In the genomic region with DNA sequence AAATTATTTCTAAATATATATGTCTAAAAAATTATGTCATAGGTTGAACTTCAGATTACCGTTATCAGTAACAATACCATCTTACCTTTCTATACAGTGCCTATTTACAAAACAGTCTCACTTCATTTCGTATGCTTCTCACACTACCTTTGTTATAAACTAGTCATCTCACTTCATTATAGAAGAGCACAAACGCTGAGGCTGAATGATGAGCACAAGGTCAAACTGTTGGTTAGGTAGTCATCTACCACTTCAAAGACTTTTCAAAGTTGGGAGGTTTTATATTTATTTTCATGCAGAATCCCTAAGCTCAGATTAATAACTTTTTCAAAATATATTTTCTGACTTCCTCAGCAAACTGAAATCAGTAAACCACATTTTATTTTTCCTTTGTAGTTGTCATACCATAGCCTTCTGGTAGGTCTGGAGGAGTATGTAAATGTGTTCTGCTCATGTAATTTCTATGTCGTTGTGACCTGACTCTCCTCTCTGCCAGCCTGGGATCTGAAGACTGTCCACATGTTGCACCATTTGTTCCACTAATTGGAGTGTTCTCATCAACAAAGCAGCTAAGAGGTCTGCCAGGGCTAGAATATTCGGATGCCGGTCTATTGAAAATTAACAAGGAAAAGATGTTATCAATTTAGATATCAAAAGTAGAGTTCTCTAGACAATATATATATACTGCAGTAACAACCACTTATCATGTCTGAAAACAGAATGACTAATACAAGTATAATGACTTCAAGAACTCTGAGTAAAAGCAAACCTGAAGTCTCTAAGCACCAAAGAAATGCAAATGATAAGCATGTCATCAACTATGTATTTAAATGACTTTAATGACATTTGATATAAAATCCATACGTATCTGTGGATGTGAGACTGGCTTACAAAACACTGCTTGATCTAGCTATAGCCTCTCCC, we compare ENCODE assay signal across 12 cellular contexts.
DNase-seq lines count a peak whose midpoint lies in the region; ATAC-seq and TF ChIP-seq lines count a peak whose summit lies in the region.
"Had no signal": no experiment of that assay in that cellular context is flagged by ENCODE, and none has a peak within 500 bp of the region (broad histone marks: within the 10 kb centered on the region; RNA-seq: fewer than 3 reads in every experiment).

No MANE protein-coding gene starts in this region.

- POLR2A ChIA-PET in WTC11 (lab: Charles Lee) = no interaction called here

- CTCF ChIA-PET in WTC11 (lab: Charles Lee) = no interaction called here

- DNase-seq in AG10803 (ENCODE audit: low read depth) (peak; percentile 65), G401 (ENCODE audit: low spot score) (peak; percentile 50), WTC11 (ENCODE audit: low spot score) (no peak), fibroblast of mammary gland (ENCODE audit: low read depth) (peak; percentile 11), NCI-H2227 (lab: John Stamatoyannopoulos, UW; ENCODE audit: unreplicated experiment) (no peak), RKO (ENCODE audit: low spot score) (no peak), AG08396 (ENCODE audit: low spot score) (no peak)
- DNase-seq: body of pancreas, Caco-2, H7, NCI-H2029 treated with DMSO at 0.1 percent for 48 hours had no signal

- H3K4me3 Mint-ChIP-seq in WTC11 = no peak overlapping the region

- peak overlapping the region; percentile 54 for H3K27ac Mint-ChIP-seq in WTC11

- H3K4me3 ChIP-seq in AG10803 (ENCODE audit: low read length) (no peak overlapping the region), fibroblast of mammary gland (ENCODE audit: control insufficient read depth, low read depth, low read length) (no peak overlapping the region)
- H3K4me3 ChIP-seq: body of pancreas had no signal

- TF ChIP-seq CTCF in AG10803 (conservative IDR thresholded peaks at IDR 0.05; ENCODE audit: low read length) (no peak), WTC11 (IDR thresholded peaks at IDR 0.05) (no peak), fibroblast of mammary gland (conservative IDR thresholded peaks at IDR 0.05; ENCODE audit: control insufficient read depth, insufficient read depth, low read depth, low read length) (no peak)

- ATAC-seq in WTC11 (no peak), GM18520 (IDR thresholded peaks at IDR 0.05; ENCODE audit: unreplicated experiment) (no peak)
- ATAC-seq: body of pancreas had no signal

- no peaks in the 10 kb centered on the region for H3K9me3 Mint-ChIP-seq in WTC11

- peaks cover 10% of the 10 kb centered on the region for H3K4me1 Mint-ChIP-seq in WTC11

- in situ Hi-C loops in G401 (cut with HindIII; ENCODE audit: low sequenced_read_pairs) = no loop called here

- peaks cover 24% of the 10 kb centered on the region for H3K36me3 Mint-ChIP-seq in WTC11

- H3K27me3 Mint-ChIP-seq in WTC11 (ENCODE audit: low read depth) = no peaks in the 10 kb centered on the region

TF ChIP-seq in WTC11, 78 proteins besides CTCF, POLR2A, EP300 and RAD21:
- TF ChIP-seq KAT7 (CRISPR knock-in tag; IDR thresholded peaks at IDR 0.05; ENCODE audit: borderline replicate concordance) (no peak), RELA (CRISPR knock-in tag; IDR thresholded peaks at IDR 0.05; ENCODE audit: borderline replicate concordance) (no peak), ELF4 (CRISPR knock-in tag; IDR thresholded peaks at IDR 0.05; ENCODE audit: low read depth) (no peak), ZNF219 (CRISPR knock-in tag; IDR thresholded peaks at IDR 0.05; ENCODE audit: borderline replicate concordance) (no peak), ZNF671 (CRISPR knock-in tag; IDR thresholded peaks at IDR 0.05) (no peak), SOX15 (CRISPR knock-in tag; IDR thresholded peaks at IDR 0.05) (no peak)
- TF ChIP-seq, protein P1, sequence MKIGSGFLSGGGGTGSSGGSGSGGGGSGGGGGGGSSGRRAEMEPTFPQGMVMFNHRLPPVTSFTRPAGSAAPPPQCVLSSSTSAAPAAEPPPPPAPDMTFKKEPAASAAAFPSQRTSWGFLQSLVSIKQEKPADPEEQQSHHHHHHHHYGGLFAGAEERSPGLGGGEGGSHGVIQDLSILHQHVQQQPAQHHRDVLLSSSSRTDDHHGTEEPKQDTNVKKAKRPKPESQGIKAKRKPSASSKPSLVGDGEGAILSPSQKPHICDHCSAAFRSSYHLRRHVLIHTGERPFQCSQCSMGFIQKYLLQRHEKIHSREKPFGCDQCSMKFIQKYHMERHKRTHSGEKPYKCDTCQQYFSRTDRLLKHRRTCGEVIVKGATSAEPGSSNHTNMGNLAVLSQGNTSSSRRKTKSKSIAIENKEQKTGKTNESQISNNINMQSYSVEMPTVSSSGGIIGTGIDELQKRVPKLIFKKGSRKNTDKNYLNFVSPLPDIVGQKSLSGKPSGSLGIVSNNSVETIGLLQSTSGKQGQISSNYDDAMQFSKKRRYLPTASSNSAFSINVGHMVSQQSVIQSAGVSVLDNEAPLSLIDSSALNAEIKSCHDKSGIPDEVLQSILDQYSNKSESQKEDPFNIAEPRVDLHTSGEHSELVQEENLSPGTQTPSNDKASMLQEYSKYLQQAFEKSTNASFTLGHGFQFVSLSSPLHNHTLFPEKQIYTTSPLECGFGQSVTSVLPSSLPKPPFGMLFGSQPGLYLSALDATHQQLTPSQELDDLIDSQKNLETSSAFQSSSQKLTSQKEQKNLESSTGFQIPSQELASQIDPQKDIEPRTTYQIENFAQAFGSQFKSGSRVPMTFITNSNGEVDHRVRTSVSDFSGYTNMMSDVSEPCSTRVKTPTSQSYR (CRISPR knock-in tag; IDR thresholded peaks at IDR 0.05) = no peak
- TF ChIP-seq, protein P2, sequence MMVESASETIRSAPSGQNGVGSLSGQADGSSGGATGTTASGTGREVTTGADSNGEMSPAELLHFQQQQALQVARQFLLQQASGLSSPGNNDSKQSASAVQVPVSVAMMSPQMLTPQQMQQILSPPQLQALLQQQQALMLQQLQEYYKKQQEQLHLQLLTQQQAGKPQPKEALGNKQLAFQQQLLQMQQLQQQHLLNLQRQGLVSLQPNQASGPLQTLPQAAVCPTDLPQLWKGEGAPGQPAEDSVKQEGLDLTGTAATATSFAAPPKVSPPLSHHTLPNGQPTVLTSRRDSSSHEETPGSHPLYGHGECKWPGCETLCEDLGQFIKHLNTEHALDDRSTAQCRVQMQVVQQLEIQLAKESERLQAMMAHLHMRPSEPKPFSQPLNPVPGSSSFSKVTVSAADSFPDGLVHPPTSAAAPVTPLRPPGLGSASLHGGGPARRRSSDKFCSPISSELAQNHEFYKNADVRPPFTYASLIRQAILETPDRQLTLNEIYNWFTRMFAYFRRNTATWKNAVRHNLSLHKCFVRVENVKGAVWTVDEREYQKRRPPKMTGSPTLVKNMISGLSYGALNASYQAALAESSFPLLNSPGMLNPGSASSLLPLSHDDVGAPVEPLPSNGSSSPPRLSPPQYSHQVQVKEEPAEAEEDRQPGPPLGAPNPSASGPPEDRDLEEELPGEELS (CRISPR knock-in tag; IDR thresholded peaks at IDR 0.05) = no peak

Comparison
In these comparisons a context has a peak if more than half of its experiments do, and no peak if none do; other contexts are left out.
1. DNase-seq: peak in AG10803 (single experiment), G401 (single experiment) and fibroblast of mammary gland (single experiment); none in WTC11 (single experiment), NCI-H2227 (single experiment), RKO (single experiment) and AG08396 (single experiment).